In the genomic region with DNA sequence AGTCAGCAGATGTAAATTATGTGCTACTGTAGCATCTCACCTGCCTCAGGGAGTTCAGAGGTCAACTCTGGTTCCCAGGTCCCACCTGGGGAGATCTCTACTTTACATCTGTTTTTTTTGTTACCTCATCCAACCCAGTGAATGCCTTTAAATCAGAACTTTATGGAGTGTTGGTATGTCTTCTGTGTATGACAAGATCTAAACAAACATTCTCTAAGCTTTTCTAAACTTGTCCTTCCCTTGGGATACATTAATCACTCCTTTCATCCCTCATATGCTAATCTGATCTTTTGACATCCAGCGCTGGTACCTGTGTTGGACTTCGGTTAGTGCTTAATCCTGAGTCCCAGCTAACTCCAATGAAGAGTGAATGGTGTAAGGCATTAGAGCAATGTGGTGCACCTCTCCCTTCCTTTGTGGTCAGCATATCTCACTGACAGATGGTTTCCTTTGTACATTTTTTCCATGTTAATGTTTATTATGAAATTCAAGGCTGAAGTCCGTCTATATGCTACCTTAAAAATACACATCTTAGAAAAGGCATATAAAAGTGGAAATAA, we compare ENCODE assay signal across 12 cellular contexts.
DNase-seq lines count a peak whose midpoint lies in the region; ATAC-seq lines count a peak whose summit lies in the region.
"Had no signal": no experiment of that assay in that cellular context is flagged by ENCODE, and none has a peak within 500 bp of the region (broad histone marks: within the 10 kb centered on the region; RNA-seq: fewer than 3 reads in every experiment).

No MANE protein-coding gene starts in this region.

- ATAC-seq in HG03378 (IDR thresholded peaks at IDR 0.05; ENCODE audit: unreplicated experiment) (no peak), GM18520 (IDR thresholded peaks at IDR 0.05; ENCODE audit: unreplicated experiment) (no peak)
- ATAC-seq: activated T-helper 17 cell treated with anti-CD3 and anti-CD28 coated beads, Interleukin-2, amount 50 U/mL, for 72 hours had no signal

- DNase-seq in GF-D8 (lab: John Stamatoyannopoulos, UW) (peak; percentile 97), M059J (ENCODE audit: low read depth) (peak; percentile 61), amniotic epithelial cell (ENCODE audit: low read depth) (peak; percentile 96), hepatic stellate cell (ENCODE audit: low spot score) (peak; percentile 27), NCI-H526 treated with DMSO at 0.1 percent for 48 hours (lab: John Stamatoyannopoulos, UW) (no peak), RPMI8226 (no peak)
- DNase-seq: activated CD4-positive, alpha-beta T cell treated with anti-CD3 and anti-CD28 coated beads, Interleukin-2, amount 50 U/mL, for 48 hours; C1 segment of cervical spinal cord; caudate nucleus had no signal

Comparison
In these comparisons a context has a peak if more than half of its experiments do, and no peak if none do; other contexts are left out.
1. DNase-seq: peak in GF-D8 (single experiment), M059J (single experiment), amniotic epithelial cell (single experiment) and hepatic stellate cell (single experiment); none in NCI-H526 treated with DMSO at 0.1 percent for 48 hours (single experiment) and RPMI8226 (single experiment).